ENCODE assay signal across 1 cellular context in genomic region chr6:37239950-37240713, GRCh38.
TF ChIP-seq lines count a peak whose summit lies in the region.

No MANE protein-coding gene starts in this region.

TF ChIP-seq in HEK293, 187 proteins besides CTCF, POLR2A, EP300 and RAD21 (continued from another document and continues in another):
- TF ChIP-seq ZNF639 (tag by site-specific recombination; IDR thresholded peaks at IDR 0.05), result peak; percentile 69; the same call in 1 of the 2 replicates
- peak; percentile 57 for TF ChIP-seq ZXDB (tag by site-specific recombination; IDR thresholded peaks at IDR 0.05)
- TF ChIP-seq BCL6B (tag by site-specific recombination; IDR thresholded peaks at IDR 0.05), result peak; percentile 6; the same call in 1 of the 2 replicates
- TF ChIP-seq TRIM28 (IDR thresholded peaks at IDR 0.05; ENCODE audit: borderline replicate concordance, low read length), result 0 out of 2 replicates have a peak, but pooled peaks have one; percentile 47
- no peak for TF ChIP-seq ZBTB49 (tag by site-specific recombination; IDR thresholded peaks at IDR 0.05; ENCODE audit: low read depth)
- no peak for TF ChIP-seq ZBTB1 (tag by site-specific recombination; IDR thresholded peaks at IDR 0.05)
- TF ChIP-seq ZNF660 (tag by site-specific recombination; IDR thresholded peaks at IDR 0.05), result peak; percentile 98
- TF ChIP-seq ZNF274 (IDR thresholded peaks at IDR 0.05; ENCODE audit: low read length), result no peak
- no peak for TF ChIP-seq ZNF274 (tag by site-specific recombination; IDR thresholded peaks at IDR 0.05; ENCODE audit: borderline replicate concordance)
- TF ChIP-seq BCL11B (tag by site-specific recombination; IDR thresholded peaks at IDR 0.05; ENCODE audit: low read depth), result no peak
- no peak for TF ChIP-seq PRDM4 (tag by site-specific recombination; IDR thresholded peaks at IDR 0.05)
- no peak for TF ChIP-seq ZSCAN18 (tag by site-specific recombination; IDR thresholded peaks at IDR 0.05)
- peak; percentile 80; the same call in 1 of the 2 replicates for TF ChIP-seq ZNF394 (tag by site-specific recombination; IDR thresholded peaks at IDR 0.05; ENCODE audit: borderline replicate concordance)
- TF ChIP-seq ZBTB8A (tag by site-specific recombination; IDR thresholded peaks at IDR 0.05), result peak; percentile 40; the same call in 1 of the 2 replicates
- peak; percentile 54 for TF ChIP-seq SP3 (tag by site-specific recombination; IDR thresholded peaks at IDR 0.05)
- no peak for TF ChIP-seq ZNF133 (tag by site-specific recombination; IDR thresholded peaks at IDR 0.05)
- peak; percentile 49; the same call in 1 of the 2 replicates for TF ChIP-seq ZNF610 (tag by site-specific recombination; IDR thresholded peaks at IDR 0.05; ENCODE audit: borderline replicate concordance)
- TF ChIP-seq ZNF10 (tag by site-specific recombination; IDR thresholded peaks at IDR 0.05), result 0 out of 2 replicates have a peak, but pooled peaks have one; percentile 9
- TF ChIP-seq EGR2 (tag by site-specific recombination; IDR thresholded peaks at IDR 0.05; ENCODE audit: low read depth), result peak; percentile 62; the same call in 1 of the 2 replicates
- TF ChIP-seq ZNF544 (tag by site-specific recombination; IDR thresholded peaks at IDR 0.05), result no peak
- no peak for TF ChIP-seq ZNF785 (tag by site-specific recombination; IDR thresholded peaks at IDR 0.05)
- peak; percentile 68; the same call in 1 of the 2 replicates for TF ChIP-seq ZNF449 (tag by site-specific recombination; IDR thresholded peaks at IDR 0.05)
- no peak; the same call in 1 of the 2 replicates for TF ChIP-seq ZNF280D (tag by site-specific recombination; IDR thresholded peaks at IDR 0.05)
- no peak for TF ChIP-seq ZFP37 (tag by site-specific recombination; IDR thresholded peaks at IDR 0.05)
- peak; percentile 53 for TF ChIP-seq ATF2 (tag by site-specific recombination; IDR thresholded peaks at IDR 0.05; ENCODE audit: low read depth)
- no peak for TF ChIP-seq ZNF488 (tag by site-specific recombination; IDR thresholded peaks at IDR 0.05)
- no peak for TF ChIP-seq ZNF513 (tag by site-specific recombination; IDR thresholded peaks at IDR 0.05)
- TF ChIP-seq YY2 (tag by site-specific recombination; IDR thresholded peaks at IDR 0.05), result 0 out of 2 replicates have a peak, but pooled peaks have one; percentile 58
- TF ChIP-seq ZNF23 (tag by site-specific recombination; IDR thresholded peaks at IDR 0.05; ENCODE audit: borderline replicate concordance), result no peak
- TF ChIP-seq ZNF768 (tag by site-specific recombination; IDR thresholded peaks at IDR 0.05), result no peak
- peak; percentile 85 for TF ChIP-seq ZEB2 (tag by site-specific recombination; IDR thresholded peaks at IDR 0.05)
- TF ChIP-seq MZF1 (tag by site-specific recombination; IDR thresholded peaks at IDR 0.05; ENCODE audit: borderline replicate concordance), result peak; percentile 53; the same call in 1 of the 2 replicates
- TF ChIP-seq TSHZ1 (tag by site-specific recombination; IDR thresholded peaks at IDR 0.05; ENCODE audit: borderline replicate concordance), result peak; percentile 66; the same call in 1 of the 2 replicates
- peak; percentile 40; the same call in 1 of the 2 replicates for TF ChIP-seq OSR2 (tag by site-specific recombination; IDR thresholded peaks at IDR 0.05)
